In genomic region chr12:88707800-88708199, GRCh38 we compare ENCODE assay signal across 27 cellular contexts.
"Had no signal": no experiment of that assay in that cellular context is flagged by ENCODE, and none has a peak within 500 bp of the region (broad histone marks: within the 10 kb centered on the region; RNA-seq: fewer than 3 reads in every experiment).

No MANE protein-coding gene starts in this region.

- H3K4me3 Mint-ChIP-seq: dendritic cell treated with granulocyte-macrophage colony-stimulating factor and Interleukin-4, amounts not matched to agents 40 ng/mL and 50 ng/mL, for 4 days; effector memory CD8-positive, alpha-beta T cell; endodermal cell had no signal

- H3K27ac Mint-ChIP-seq: dendritic cell treated with granulocyte-macrophage colony-stimulating factor and Interleukin-4, amounts not matched to agents 40 ng/mL and 50 ng/mL, for 4 days; effector memory CD8-positive, alpha-beta T cell; endodermal cell had no signal

- H3K27ac ChIP-seq: colonic mucosa, coronary artery, dorsolateral prefrontal cortex, epithelial cell of prostate, esophagus muscularis mucosa, esophagus squamous epithelium, foreskin keratinocyte, gastrocnemius medialis, gastroesophageal sphincter, heart left ventricle, heart right ventricle had no signal

- ATAC-seq: effector memory CD8-positive, alpha-beta T cell; esophagus mucosa; foreskin keratinocyte; gastrocnemius medialis; gastroesophageal sphincter; heart left ventricle; heart right ventricle had no signal

- H3K4me1 Mint-ChIP-seq: endodermal cell had no signal

- H3K4me1 ChIP-seq: colonic mucosa, esophagus muscularis mucosa, esophagus squamous epithelium, gastrocnemius medialis, gastroesophageal sphincter, heart left ventricle, heart right ventricle had no signal

- H3K4me3 ChIP-seq: colonic mucosa, coronary artery, dorsolateral prefrontal cortex, esophagus muscularis mucosa, esophagus squamous epithelium, gastrocnemius medialis, gastroesophageal sphincter, heart left ventricle, heart right ventricle had no signal

- H3K36me3 ChIP-seq: colonic mucosa, esophagus muscularis mucosa, esophagus squamous epithelium, gastrocnemius medialis, gastroesophageal sphincter, heart left ventricle, heart right ventricle had no signal

- H3K27me3 Mint-ChIP-seq: dendritic cell treated with granulocyte-macrophage colony-stimulating factor and Interleukin-4, amounts not matched to agents 40 ng/mL and 50 ng/mL, for 4 days; effector memory CD8-positive, alpha-beta T cell had no signal

- H3K27me3 ChIP-seq: colonic mucosa, dorsolateral prefrontal cortex, esophagus muscularis mucosa, esophagus squamous epithelium, foreskin keratinocyte, gastrocnemius medialis, gastroesophageal sphincter, heart left ventricle, heart right ventricle had no signal

- FAIRE-seq: endometrium, endothelial cell of umbilical vein had no signal

- H3K9me3 ChIP-seq: colonic mucosa, esophagus squamous epithelium, gastrocnemius medialis had no signal

- DNase-seq: colonic mucosa; cortex of kidney; dermis blood vessel endothelial cell; dorsolateral prefrontal cortex; effector CD4-positive, alpha-beta T cell; effector CD8-positive, alpha-beta T cell; effector memory CD4-positive, alpha-beta T cell; effector memory CD8-positive, alpha-beta T cell; endodermal cell; erythroblast; esophagus squamous epithelium; foreskin fibroblast; foreskin keratinocyte; foreskin melanocyte; gastrocnemius medialis; glutamatergic neuron; head of caudate nucleus; heart left ventricle; heart right ventricle had no signal
